ENCODE assay signal across 14 cellular contexts in the genomic region with DNA sequence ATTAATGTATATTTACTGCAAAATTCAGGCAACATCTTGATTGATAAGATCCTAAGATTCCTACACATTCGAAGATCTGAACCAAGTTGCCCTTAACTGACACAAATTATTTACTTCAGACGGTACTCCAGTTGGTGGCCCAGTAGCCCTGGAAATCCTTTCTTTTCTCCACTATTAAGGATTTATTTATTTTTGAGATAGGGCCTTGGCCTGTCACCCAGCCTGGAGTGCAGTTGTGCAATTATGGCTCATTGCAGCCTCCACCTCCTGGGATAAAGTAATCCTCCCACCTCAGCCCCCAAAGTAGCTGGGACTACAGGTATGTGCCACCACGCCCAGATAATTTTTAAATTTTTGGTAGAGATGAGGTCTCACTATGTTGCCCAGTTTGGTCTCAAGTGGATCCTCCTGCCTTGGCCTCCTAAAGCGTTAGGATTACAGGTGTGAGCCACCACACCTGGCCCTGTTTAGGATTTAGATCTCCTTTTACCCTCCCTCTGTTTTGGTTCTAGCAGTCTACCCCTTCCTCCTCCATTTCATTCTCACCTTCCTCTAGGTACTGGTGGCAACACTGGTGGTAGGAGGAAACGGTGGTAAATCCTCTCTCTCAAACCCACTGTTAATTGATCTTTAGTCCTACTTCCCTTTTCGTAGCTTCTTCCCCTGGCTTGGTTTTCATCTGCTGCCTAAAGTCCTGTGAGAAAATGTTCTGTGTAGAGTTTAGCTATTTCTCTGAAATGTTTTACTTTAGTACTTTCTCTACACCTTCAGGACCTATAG. TPM values are rescaled to one million over a fixed set of nuclear protein-coding genes. Genes with fewer than 3 reads are reported as not detected.
A peak's percentile ranks its signal among the peaks of the same experiment; 100 is the strongest.
DNase-seq lines count a peak whose midpoint lies in the region; ATAC-seq and TF ChIP-seq lines count a peak whose summit lies in the region.
"Had no signal": no experiment of that assay in that cellular context is flagged by ENCODE, and none has a peak within 500 bp of the region (broad histone marks: within the 10 kb centered on the region; RNA-seq: fewer than 3 reads in every experiment).

No MANE protein-coding gene starts in this region.

- H3K4me3 ChIP-seq in prostate gland (no peak overlapping the region), Caco-2 (ENCODE audit: low read depth, low read length) (no peak overlapping the region)
- H3K4me3 ChIP-seq: hepatocyte, Peyer's patch had no signal

- DNase-seq in activated naive CD4-positive, alpha-beta T cell (lab: John Stamatoyannopoulos, UW): no peak
- DNase-seq in Kasumi-1 (lab: John Stamatoyannopoulos, UW): peak; percentile 68 to 83
- DNase-seq in activated CD8-positive, alpha-beta T cell treated with anti-CD3 and anti-CD28 coated beads, Interleukin-2, amount 10 ng/mL, durations not matched to agents 7 days and 5 days: no peak
- no peak for DNase-seq in stimulated activated naive CD8-positive, alpha-beta T cell treated with anti-CD3 and anti-CD28 coated beads, Interleukin-15, amount 100 ng/mL, for 72 hours
- no peak for DNase-seq in prostate gland (ENCODE audit: low spot score)
- DNase-seq in NCI-H1417 (lab: John Stamatoyannopoulos, UW): no peak
- DNase-seq in Caco-2: no peak
- DNase-seq: activated effector memory CD4-positive, alpha-beta T cell treated with anti-CD3 and anti-CD28 coated beads, Interleukin-2, amount 50 U/mL, for 16 hours; NCI-H1048; Peyer's patch had no signal

- 96% methylated on average over 6 of the region's 6 CpGs for WGBS in prostate gland

- H3K27me3 Mint-ChIP-seq in activated naive CD4-positive, alpha-beta T cell treated with anti-CD3 and anti-CD28 coated beads, Interleukin-2, amount 50 U/mL, for 24 hours: no peaks in the 10 kb centered on the region
- H3K27me3 Mint-ChIP-seq in activated CD8-positive, alpha-beta T cell treated with anti-CD3 and anti-CD28 coated beads, Interleukin-2, amount 10 ng/mL, durations not matched to agents 7 days and 5 days (ENCODE audit: low read depth): no peaks in the 10 kb centered on the region
- no peaks in the 10 kb centered on the region for H3K27me3 Mint-ChIP-seq in stimulated activated naive CD8-positive, alpha-beta T cell treated with anti-CD3 and anti-CD28 coated beads, Interleukin-15, amount 100 ng/mL, for 72 hours
- H3K27me3 Mint-ChIP-seq in Caco-2 (ENCODE audit: insufficient read depth, unreplicated experiment): no peaks in the 10 kb centered on the region

- H3K4me1 Mint-ChIP-seq in activated naive CD4-positive, alpha-beta T cell treated with anti-CD3 and anti-CD28 coated beads, Interleukin-2, amount 50 U/mL, for 24 hours: peaks cover 60% of the 10 kb centered on the region
- H3K4me1 Mint-ChIP-seq in activated CD8-positive, alpha-beta T cell treated with anti-CD3 and anti-CD28 coated beads, Interleukin-2, amount 10 ng/mL, durations not matched to agents 7 days and 5 days (ENCODE audit: low read depth): peaks cover 57% of the 10 kb centered on the region
- peaks cover 55% of the 10 kb centered on the region for H3K4me1 Mint-ChIP-seq in stimulated activated naive CD8-positive, alpha-beta T cell treated with anti-CD3 and anti-CD28 coated beads, Interleukin-15, amount 100 ng/mL, for 72 hours
- peaks cover 7% of the 10 kb centered on the region for H3K4me1 Mint-ChIP-seq in Caco-2 (ENCODE audit: low read depth, unreplicated experiment)

- H3K9me3 Mint-ChIP-seq in activated naive CD4-positive, alpha-beta T cell treated with anti-CD3 and anti-CD28 coated beads, Interleukin-2, amount 50 U/mL, for 24 hours: no peaks in the 10 kb centered on the region
- no peaks in the 10 kb centered on the region for H3K9me3 Mint-ChIP-seq in activated CD8-positive, alpha-beta T cell treated with anti-CD3 and anti-CD28 coated beads, Interleukin-2, amount 10 ng/mL, durations not matched to agents 7 days and 5 days (ENCODE audit: insufficient read depth)
- H3K9me3 Mint-ChIP-seq in stimulated activated naive CD8-positive, alpha-beta T cell treated with anti-CD3 and anti-CD28 coated beads, Interleukin-15, amount 100 ng/mL, for 72 hours: no peaks in the 10 kb centered on the region
- H3K9me3 Mint-ChIP-seq in Caco-2 (ENCODE audit: unreplicated experiment): no peaks in the 10 kb centered on the region

- H3K9me3 ChIP-seq in prostate gland: no peaks in the 10 kb centered on the region
- H3K9me3 ChIP-seq in Caco-2: no peaks in the 10 kb centered on the region
- H3K9me3 ChIP-seq: Peyer's patch had no signal

- CTCF ChIA-PET in activated CD8-positive, alpha-beta T cell treated with anti-CD3 and anti-CD28 coated beads, Interleukin-2, amount 10 ng/mL, durations not matched to agents 7 days and 5 days (lab: Charles Lee): interaction anchor here (0.8 to 1.3 kb wide), 2 partner anchors 12 to 204 kb away, joined by 3 to 5 read pairs; no protein-coding TSS in a partner anchor
- CTCF ChIA-PET in Caco-2 (lab: Charles Lee): no interaction called here

- peak overlapping the region; percentile 55 for H3K4me3 Mint-ChIP-seq in activated naive CD4-positive, alpha-beta T cell treated with anti-CD3 and anti-CD28 coated beads, Interleukin-2, amount 50 U/mL, for 24 hours
- H3K4me3 Mint-ChIP-seq in activated CD8-positive, alpha-beta T cell treated with anti-CD3 and anti-CD28 coated beads, Interleukin-2, amount 10 ng/mL, durations not matched to agents 7 days and 5 days: no peak overlapping the region
- peak overlapping the region in 1 of 2 donors; percentile 36 for H3K4me3 Mint-ChIP-seq in stimulated activated naive CD8-positive, alpha-beta T cell treated with anti-CD3 and anti-CD28 coated beads, Interleukin-15, amount 100 ng/mL, for 72 hours
- no peak overlapping the region for H3K4me3 Mint-ChIP-seq in Caco-2 (ENCODE audit: unreplicated experiment)

- no peaks in the 10 kb centered on the region for H3K36me3 ChIP-seq in prostate gland
- no peaks in the 10 kb centered on the region for H3K36me3 ChIP-seq in Caco-2 (ENCODE audit: control insufficient read depth, insufficient read depth, low read length)

- no TSS peak for BruUV-seq in Caco-2 (replicated peaks; lab: Mats Ljungman, UMichigan)

- H3K4me1 ChIP-seq in prostate gland (replicated peaks): peaks cover 3% of the 10 kb centered on the region
- peaks cover 17% of the 10 kb centered on the region; the same call in 1 of the 2 replicates for H3K4me1 ChIP-seq in Caco-2
- H3K4me1 ChIP-seq: parathyroid adenoma had no signal

- intact Hi-C loops in prostate gland (cut with DNase I): no loop called here
- intact Hi-C loops in Caco-2 (cut with micrococcal nuclease; ENCODE audit: unreplicated experiment): no loop called here

- H3K27ac ChIP-seq in prostate gland: no peak overlapping the region
- H3K27ac ChIP-seq: hepatocyte, parathyroid adenoma, Peyer's patch, VCaP had no signal

- POLR2A ChIA-PET in activated CD8-positive, alpha-beta T cell treated with anti-CD3 and anti-CD28 coated beads, Interleukin-2, amount 10 ng/mL, durations not matched to agents 7 days and 5 days (lab: Charles Lee): interaction anchor here (2.5 kb wide), 1 partner anchor 12 kb away, joined by 11 read pairs; the partner anchor contains the start of gene ZNF609
- POLR2A ChIA-PET in Caco-2 (lab: Charles Lee): interaction anchor here (0.6 kb wide), 1 partner anchor 63 kb away, joined by 4 read pairs; no protein-coding TSS in a partner anchor

- no peaks in the 10 kb centered on the region for H3K27me3 ChIP-seq in prostate gland (replicated peaks; ENCODE audit: insufficient read depth)
- no peaks in the 10 kb centered on the region for H3K27me3 ChIP-seq in Caco-2 (replicated peaks; ENCODE audit: control insufficient read depth, insufficient read depth, low read length)
- H3K27me3 ChIP-seq: hepatocyte, Peyer's patch had no signal

- ATAC-seq in activated CD8-positive, alpha-beta T cell treated with anti-CD3 and anti-CD28 coated beads, Interleukin-2, amount 10 ng/mL, durations not matched to agents 7 days and 5 days: peak; percentile 24
- no peak for ATAC-seq in stimulated activated naive CD8-positive, alpha-beta T cell treated with anti-CD3 and anti-CD28 coated beads, Interleukin-15, amount 100 ng/mL, for 72 hours

- H3K27ac Mint-ChIP-seq in activated naive CD4-positive, alpha-beta T cell treated with anti-CD3 and anti-CD28 coated beads, Interleukin-2, amount 50 U/mL, for 24 hours: peak overlapping the region; percentile 99
- H3K27ac Mint-ChIP-seq in activated CD8-positive, alpha-beta T cell treated with anti-CD3 and anti-CD28 coated beads, Interleukin-2, amount 10 ng/mL, durations not matched to agents 7 days and 5 days: peak overlapping the region; percentile 68
- peak overlapping the region; percentile 81 for H3K27ac Mint-ChIP-seq in stimulated activated naive CD8-positive, alpha-beta T cell treated with anti-CD3 and anti-CD28 coated beads, Interleukin-15, amount 100 ng/mL, for 72 hours
- no peak overlapping the region for H3K27ac Mint-ChIP-seq in Caco-2 (ENCODE audit: unreplicated experiment)

- TF ChIP-seq POLR2A in prostate gland (IDR thresholded peaks at IDR 0.05): no peak

- TF ChIP-seq CTCF in prostate gland (IDR thresholded peaks at IDR 0.05) (no peak), Caco-2 (IDR thresholded peaks at IDR 0.05; ENCODE audit: insufficient read depth in 1 of 2, low read depth in 1 of 2, low read length in 1 of 2, severe bottlenecking in 1 of 2, unreplicated experiment in 1 of 2) (no peak)

- peaks cover 6% of the 10 kb centered on the region for H3K36me3 Mint-ChIP-seq in activated naive CD4-positive, alpha-beta T cell treated with anti-CD3 and anti-CD28 coated beads, Interleukin-2, amount 50 U/mL, for 24 hours
- peaks cover 25% of the 10 kb centered on the region for H3K36me3 Mint-ChIP-seq in activated CD8-positive, alpha-beta T cell treated with anti-CD3 and anti-CD28 coated beads, Interleukin-2, amount 10 ng/mL, durations not matched to agents 7 days and 5 days (ENCODE audit: low read depth)
- H3K36me3 Mint-ChIP-seq in Caco-2 (ENCODE audit: insufficient read depth, unreplicated experiment): peaks cover 24% of the 10 kb centered on the region

RNA-seq across cellular contexts. Expression of gene ZNF609, which starts 12.7 kb away (rescaled TPM):
- total RNA-seq in activated CD8-positive, alpha-beta T cell treated with anti-CD3 and anti-CD28 coated beads, Interleukin-2, amount 10 ng/mL, durations not matched to agents 7 days and 5 days: 10 to 100 TPM; 39.9 to 40.5 TPM
- 10 to 100 TPM; 29.1 to 45.7 TPM for total RNA-seq in prostate gland
- 30.1 and 34.0 TPM in 2 replicates for total RNA-seq in Caco-2 (2022)

Comparison
In these comparisons a context has a peak if more than half of its experiments do, and no peak if none do; other contexts are left out.
1. DNase-seq: peak in Kasumi-1 (2 of 2); none in activated naive CD4-positive, alpha-beta T cell (0 of 4), activated CD8-positive, alpha-beta T cell treated with anti-CD3 and anti-CD28 coated beads, Interleukin-2, amount 10 ng/mL, durations not matched to agents 7 days and 5 days (single experiment), stimulated activated naive CD8-positive, alpha-beta T cell treated with anti-CD3 and anti-CD28 coated beads, Interleukin-15, amount 100 ng/mL, for 72 hours (0 of 2), prostate gland (single experiment), NCI-H1417 (0 of 3) and Caco-2 (0 of 2).